2 cellular contexts compared by ENCODE assay signal in genomic region chr13:37201081-37201480, GRCh38.
TF ChIP-seq lines count a peak whose summit lies in the region.

No MANE protein-coding gene starts in this region.

TF ChIP-seq in GM23338, 12 proteins besides CTCF, POLR2A, EP300 and RAD21 (continued from another document):
- TF ChIP-seq ZNF462 (CRISPR knock-in tag; IDR thresholded peaks at IDR 0.05) (no peak), POLR2AphosphoS5 (IDR thresholded peaks at IDR 0.05; ENCODE audit: low read depth) (no peak), CREB1 (CRISPR knock-in tag; IDR thresholded peaks at IDR 0.05; ENCODE audit: low read depth) (no peak), JUNB (IDR thresholded peaks at IDR 0.05; ENCODE audit: unreplicated experiment) (no peak), EZH2phosphoT487 (IDR thresholded peaks at IDR 0.05; ENCODE audit: unreplicated experiment) (no peak), ZNF331 (CRISPR knock-in tag; IDR thresholded peaks at IDR 0.05; ENCODE audit: low read depth) (no peak), ZNF114 (CRISPR knock-in tag; IDR thresholded peaks at IDR 0.05) (no peak), STAT1 (IDR thresholded peaks at IDR 0.05; ENCODE audit: unreplicated experiment) (no peak)
- TF ChIP-seq, protein P1, sequence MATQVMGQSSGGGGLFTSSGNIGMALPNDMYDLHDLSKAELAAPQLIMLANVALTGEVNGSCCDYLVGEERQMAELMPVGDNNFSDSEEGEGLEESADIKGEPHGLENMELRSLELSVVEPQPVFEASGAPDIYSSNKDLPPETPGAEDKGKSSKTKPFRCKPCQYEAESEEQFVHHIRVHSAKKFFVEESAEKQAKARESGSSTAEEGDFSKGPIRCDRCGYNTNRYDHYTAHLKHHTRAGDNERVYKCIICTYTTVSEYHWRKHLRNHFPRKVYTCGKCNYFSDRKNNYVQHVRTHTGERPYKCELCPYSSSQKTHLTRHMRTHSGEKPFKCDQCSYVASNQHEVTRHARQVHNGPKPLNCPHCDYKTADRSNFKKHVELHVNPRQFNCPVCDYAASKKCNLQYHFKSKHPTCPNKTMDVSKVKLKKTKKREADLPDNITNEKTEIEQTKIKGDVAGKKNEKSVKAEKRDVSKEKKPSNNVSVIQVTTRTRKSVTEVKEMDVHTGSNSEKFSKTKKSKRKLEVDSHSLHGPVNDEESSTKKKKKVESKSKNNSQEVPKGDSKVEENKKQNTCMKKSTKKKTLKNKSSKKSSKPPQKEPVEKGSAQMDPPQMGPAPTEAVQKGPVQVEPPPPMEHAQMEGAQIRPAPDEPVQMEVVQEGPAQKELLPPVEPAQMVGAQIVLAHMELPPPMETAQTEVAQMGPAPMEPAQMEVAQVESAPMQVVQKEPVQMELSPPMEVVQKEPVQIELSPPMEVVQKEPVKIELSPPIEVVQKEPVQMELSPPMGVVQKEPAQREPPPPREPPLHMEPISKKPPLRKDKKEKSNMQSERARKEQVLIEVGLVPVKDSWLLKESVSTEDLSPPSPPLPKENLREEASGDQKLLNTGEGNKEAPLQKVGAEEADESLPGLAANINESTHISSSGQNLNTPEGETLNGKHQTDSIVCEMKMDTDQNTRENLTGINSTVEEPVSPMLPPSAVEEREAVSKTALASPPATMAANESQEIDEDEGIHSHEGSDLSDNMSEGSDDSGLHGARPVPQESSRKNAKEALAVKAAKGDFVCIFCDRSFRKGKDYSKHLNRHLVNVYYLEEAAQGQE (IDR thresholded peaks at IDR 0.05; ENCODE audit: unreplicated experiment): no peak
- TF ChIP-seq, protein P2, sequence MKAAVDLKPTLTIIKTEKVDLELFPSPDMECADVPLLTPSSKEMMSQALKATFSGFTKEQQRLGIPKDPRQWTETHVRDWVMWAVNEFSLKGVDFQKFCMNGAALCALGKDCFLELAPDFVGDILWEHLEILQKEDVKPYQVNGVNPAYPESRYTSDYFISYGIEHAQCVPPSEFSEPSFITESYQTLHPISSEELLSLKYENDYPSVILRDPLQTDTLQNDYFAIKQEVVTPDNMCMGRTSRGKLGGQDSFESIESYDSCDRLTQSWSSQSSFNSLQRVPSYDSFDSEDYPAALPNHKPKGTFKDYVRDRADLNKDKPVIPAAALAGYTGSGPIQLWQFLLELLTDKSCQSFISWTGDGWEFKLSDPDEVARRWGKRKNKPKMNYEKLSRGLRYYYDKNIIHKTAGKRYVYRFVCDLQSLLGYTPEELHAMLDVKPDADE (IDR thresholded peaks at IDR 0.05): no peak

TF ChIP-seq in WTC11, 78 proteins besides CTCF, POLR2A, EP300 and RAD21 (continued from another document):
- TF ChIP-seq, protein P3, sequence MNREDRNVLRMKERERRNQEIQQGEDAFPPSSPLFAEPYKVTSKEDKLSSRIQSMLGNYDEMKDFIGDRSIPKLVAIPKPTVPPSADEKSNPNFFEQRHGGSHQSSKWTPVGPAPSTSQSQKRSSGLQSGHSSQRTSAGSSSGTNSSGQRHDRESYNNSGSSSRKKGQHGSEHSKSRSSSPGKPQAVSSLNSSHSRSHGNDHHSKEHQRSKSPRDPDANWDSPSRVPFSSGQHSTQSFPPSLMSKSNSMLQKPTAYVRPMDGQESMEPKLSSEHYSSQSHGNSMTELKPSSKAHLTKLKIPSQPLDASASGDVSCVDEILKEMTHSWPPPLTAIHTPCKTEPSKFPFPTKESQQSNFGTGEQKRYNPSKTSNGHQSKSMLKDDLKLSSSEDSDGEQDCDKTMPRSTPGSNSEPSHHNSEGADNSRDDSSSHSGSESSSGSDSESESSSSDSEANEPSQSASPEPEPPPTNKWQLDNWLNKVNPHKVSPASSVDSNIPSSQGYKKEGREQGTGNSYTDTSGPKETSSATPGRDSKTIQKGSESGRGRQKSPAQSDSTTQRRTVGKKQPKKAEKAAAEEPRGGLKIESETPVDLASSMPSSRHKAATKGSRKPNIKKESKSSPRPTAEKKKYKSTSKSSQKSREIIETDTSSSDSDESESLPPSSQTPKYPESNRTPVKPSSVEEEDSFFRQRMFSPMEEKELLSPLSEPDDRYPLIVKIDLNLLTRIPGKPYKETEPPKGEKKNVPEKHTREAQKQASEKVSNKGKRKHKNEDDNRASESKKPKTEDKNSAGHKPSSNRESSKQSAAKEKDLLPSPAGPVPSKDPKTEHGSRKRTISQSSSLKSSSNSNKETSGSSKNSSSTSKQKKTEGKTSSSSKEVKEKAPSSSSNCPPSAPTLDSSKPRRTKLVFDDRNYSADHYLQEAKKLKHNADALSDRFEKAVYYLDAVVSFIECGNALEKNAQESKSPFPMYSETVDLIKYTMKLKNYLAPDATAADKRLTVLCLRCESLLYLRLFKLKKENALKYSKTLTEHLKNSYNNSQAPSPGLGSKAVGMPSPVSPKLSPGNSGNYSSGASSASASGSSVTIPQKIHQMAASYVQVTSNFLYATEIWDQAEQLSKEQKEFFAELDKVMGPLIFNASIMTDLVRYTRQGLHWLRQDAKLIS (CRISPR knock-in tag; IDR thresholded peaks at IDR 0.05; ENCODE audit: borderline replicate concordance): no peak
- TF ChIP-seq ARID4B (CRISPR knock-in tag; IDR thresholded peaks at IDR 0.05; ENCODE audit: borderline replicate concordance): no peak
- TF ChIP-seq CBFB (CRISPR knock-in tag; IDR thresholded peaks at IDR 0.05; ENCODE audit: low read depth): no peak
- TF ChIP-seq TEAD1 (CRISPR knock-in tag; IDR thresholded peaks at IDR 0.05): no peak
